Comparison of ENCODE assay signal across 13 cellular contexts in the genomic region with DNA sequence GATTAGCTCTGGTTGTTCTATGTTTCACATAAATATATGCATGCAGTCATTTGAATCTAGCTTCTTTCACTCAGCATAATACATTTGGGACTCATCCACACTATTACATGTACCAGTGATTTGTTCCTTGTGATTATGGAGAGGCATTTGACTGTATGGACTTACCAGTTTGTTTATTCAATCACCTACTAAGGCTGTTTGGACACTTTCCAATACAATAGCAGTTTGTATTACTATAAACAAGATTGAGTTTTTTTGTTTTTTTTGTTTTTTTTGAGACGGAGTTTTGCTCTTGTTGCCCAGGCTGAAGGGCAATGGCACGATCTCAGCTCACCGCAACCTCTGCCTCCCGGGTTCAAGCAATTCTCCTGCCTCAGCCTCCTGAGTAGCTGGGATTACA.
"Had no signal": no experiment of that assay in that cellular context is flagged by ENCODE, and none has a peak within 500 bp of the region (broad histone marks: within the 10 kb centered on the region; RNA-seq: fewer than 3 reads in every experiment).

No MANE protein-coding gene starts in this region.

- H3K27ac Mint-ChIP-seq: activated naive CD4-positive, alpha-beta T cell treated with anti-CD3 and anti-CD28 coated beads, Interleukin-2, amount 10 ng/mL, durations not matched to agents 7 days and 5 days; activated T-helper 2 cell treated with anti-CD3 and anti-CD28 coated beads, Interferon-gamma antibody, Interleukin-2, Interleukin-4, amounts not matched to agents 10 μg/mL and 5 μg/mL and 100 μg/mL, durations not matched to agents 14 hours and 24 hours and 36 hours; naive B cell had no signal

- ATAC-seq: activated CD4-positive, CD25-positive, alpha-beta regulatory T cell treated with anti-CD3 and anti-CD28 coated beads, Interleukin-2, amount 50 U/mL, for 24 hours; gastroesophageal sphincter; left lobe of liver had no signal

- H3K36me3 ChIP-seq: gastroesophageal sphincter, neutrophil had no signal

- H3K27me3 Mint-ChIP-seq: naive B cell had no signal

- H3K9me3 ChIP-seq: gastroesophageal sphincter, neutrophil had no signal

- H3K4me3 ChIP-seq: gastroesophageal sphincter had no signal

- H3K27ac ChIP-seq: gastroesophageal sphincter, neutrophil had no signal

- H3K36me3 Mint-ChIP-seq: activated naive CD4-positive, alpha-beta T cell treated with anti-CD3 and anti-CD28 coated beads, Interleukin-2, amount 10 ng/mL, durations not matched to agents 7 days and 5 days; naive B cell had no signal

- H3K9me3 Mint-ChIP-seq: activated naive CD4-positive, alpha-beta T cell treated with anti-CD3 and anti-CD28 coated beads, Interleukin-2, amount 10 ng/mL, durations not matched to agents 7 days and 5 days; activated T-helper 2 cell treated with anti-CD3 and anti-CD28 coated beads, Interferon-gamma antibody, Interleukin-2, Interleukin-4, amounts not matched to agents 10 μg/mL and 5 μg/mL and 100 μg/mL, durations not matched to agents 14 hours and 24 hours and 36 hours; naive B cell had no signal

- H3K4me3 Mint-ChIP-seq: activated naive CD4-positive, alpha-beta T cell treated with anti-CD3 and anti-CD28 coated beads, Interleukin-2, amount 10 ng/mL, durations not matched to agents 7 days and 5 days; naive B cell had no signal

- DNase-seq: activated CD4-positive, alpha-beta T cell treated with anti-CD3 and anti-CD28 coated beads, Interleukin-2, amount 50 U/mL, for 4 hours; activated naive CD4-positive, alpha-beta T cell treated with anti-CD3 and anti-CD28 coated beads, Interleukin-2, amount 10 ng/mL, durations not matched to agents 7 days and 5 days; naive B cell; retina; stimulated activated CD4-positive, alpha-beta T cell treated with anti-CD3 and anti-CD28 coated beads, Interleukin-15, amount 100 ng/mL, for 24 hours; stimulated activated CD4-positive, alpha-beta T cell treated with anti-CD3 and anti-CD28 coated beads, Interleukin-4, amount 100 ng/mL, for 1 hour; stimulated activated naive CD4-positive, alpha-beta T cell; trophoblast cell had no signal

- H3K4me1 Mint-ChIP-seq: activated naive CD4-positive, alpha-beta T cell treated with anti-CD3 and anti-CD28 coated beads, Interleukin-2, amount 10 ng/mL, durations not matched to agents 7 days and 5 days; naive B cell had no signal

- H3K27me3 ChIP-seq: gastroesophageal sphincter, neutrophil had no signal
